ENCODE assay signal across 9 cellular contexts in the genomic region with DNA sequence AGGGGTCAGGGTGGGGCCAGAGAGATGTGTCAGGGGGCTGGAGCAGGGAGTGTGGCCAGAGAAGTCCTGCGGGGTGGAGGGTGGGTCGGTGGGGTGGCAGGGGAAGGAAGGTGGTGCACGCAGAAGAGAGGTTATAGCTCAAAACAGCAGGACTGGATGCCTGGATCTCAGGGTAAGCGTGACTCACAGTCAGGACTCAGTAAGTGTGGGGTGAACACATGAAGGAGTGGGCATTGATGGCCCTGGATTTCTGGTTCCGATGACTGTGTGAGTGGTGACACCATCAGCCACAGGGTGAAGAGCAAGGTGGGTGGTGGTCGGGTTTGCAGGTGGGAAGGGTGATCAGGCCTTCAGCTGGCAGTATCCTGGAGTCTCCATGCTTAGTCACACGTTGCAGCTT. TPM values are rescaled to one million over a fixed set of nuclear protein-coding genes. Genes with fewer than 3 reads are reported as not detected.
DNase-seq lines count a peak whose midpoint lies in the region; ATAC-seq and TF ChIP-seq lines count a peak whose summit lies in the region.
"Not testable (repeated sequence)": the region's sequence is repeated elsewhere in the genome, so short reads cannot be mapped to it uniquely, and the experiment has no call there.
"Had no signal": no experiment of that assay in that cellular context is flagged by ENCODE, and none has a peak within 500 bp of the region (broad histone marks: within the 10 kb centered on the region; RNA-seq: fewer than 3 reads in every experiment).

No MANE protein-coding gene starts in this region.

- peak overlapping the region; percentile 83 for H3K4me2 ChIP-seq in GM23338

- not testable (repeated sequence) for H3K4me1 Mint-ChIP-seq in GM23338; T-helper 17 cell; memory B cell; osteocyte (ENCODE audit: unreplicated experiment)

- TF ChIP-seq POLR2A in vagina (IDR thresholded peaks at IDR 0.05), result not testable (repeated sequence)

- not testable (repeated sequence) for H3K9me2 ChIP-seq in GM23338 (ENCODE audit: insufficient read depth)

- not testable (repeated sequence) for H3F3A ChIP-seq in GM23338 (replicated peaks; ENCODE audit: low read depth)

- H3K36me3 Mint-ChIP-seq in GM23338 (ENCODE audit: low read depth), result peaks cover 28% of the 10 kb centered on the region
- peaks cover 10% of the 10 kb centered on the region for H3K36me3 Mint-ChIP-seq in T-helper 17 cell (ENCODE audit: low read depth)
- not testable (repeated sequence) for H3K36me3 Mint-ChIP-seq in memory B cell; osteocyte (ENCODE audit: unreplicated experiment)

- not testable (repeated sequence) for H3K4me1 ChIP-seq in GM23338 (ENCODE audit: insufficient read depth)
- H3K4me1 ChIP-seq in vagina, result peaks cover 14% of the 10 kb centered on the region

- peaks cover 15% of the 10 kb centered on the region for H3K9me3 Mint-ChIP-seq in GM23338
- not testable (repeated sequence) for H3K9me3 Mint-ChIP-seq in memory B cell; osteocyte (ENCODE audit: unreplicated experiment)

- not testable (repeated sequence) for H3K9me3 ChIP-seq in T-helper 17 cell (ENCODE audit: control insufficient read depth, low read length, poor library complexity, severe bottlenecking); vagina

- ATAC-seq in GM23338; T-helper 17 cell; memory B cell (ENCODE audit: low read depth): not testable (repeated sequence)

- H3K27me3 Mint-ChIP-seq in GM23338 (ENCODE audit: insufficient read depth, low read depth, poor library complexity) (peaks cover 26% of the 10 kb centered on the region), T-helper 17 cell (peaks cover 68% of the 10 kb centered on the region), memory B cell (peaks cover 22% of the 10 kb centered on the region)
- H3K27me3 Mint-ChIP-seq in osteocyte (ENCODE audit: unreplicated experiment), result not testable (repeated sequence)

- H3K27me3 ChIP-seq in GM23338 (ENCODE audit: insufficient read depth), result peaks cover 22% of the 10 kb centered on the region
- H3K27me3 ChIP-seq in vagina, result not testable (repeated sequence)

- H3K4me3 ChIP-seq in GM23338, result peak overlapping the region; percentile 72
- H3K4me3 ChIP-seq in astrocyte of the cerebellum (ENCODE audit: low read depth, low read length), result peak overlapping the region; percentile 37
- peak overlapping the region; percentile 55 for H3K4me3 ChIP-seq in fibroblast of villous mesenchyme (ENCODE audit: low read depth, low read length)
- peak overlapping the region in 5 of 7 experiments; percentile 18 to 43 (median 35) for H3K4me3 ChIP-seq in skin epidermis
- H3K4me3 ChIP-seq in vagina, result peak overlapping the region; percentile 48 to 53

- in situ Hi-C loops in astrocyte of the cerebellum (cut with HindIII; ENCODE audit: low sequenced_read_pairs), result not testable (repeated sequence)

- DNase-seq in GM23338 (ENCODE audit: low spot score); T-helper 17 cell; astrocyte of the cerebellum (ENCODE audit: low read depth); fibroblast of villous mesenchyme (ENCODE audit: low read depth); memory B cell (ENCODE audit: low spot score in 2 of 2): not testable (repeated sequence)
- DNase-seq in osteocyte (ENCODE audit: extremely low spot score, unreplicated experiment) (peak; percentile 71), vagina (ENCODE audit: extremely low spot score in 2 of 2) (peak in 1 of 2 donors; percentile 64)

- H3K27ac ChIP-seq in GM23338 (ENCODE audit: low read depth); vagina: not testable (repeated sequence)
- peak overlapping the region in 3 of 21 experiments; percentile 31 to 61 (median 48) for H3K27ac ChIP-seq in skin epidermis

- intact Hi-C loops in vagina (cut with DNase I), result not testable (repeated sequence)

- not testable (repeated sequence) for TF ChIP-seq CTCF in GM23338 (conservative IDR thresholded peaks at IDR 0.05; ENCODE audit: low read depth in 2 of 2); astrocyte of the cerebellum (IDR thresholded peaks at IDR 0.05; ENCODE audit: low read depth, low read length, missing control alignments); fibroblast of villous mesenchyme (IDR thresholded peaks at IDR 0.05; ENCODE audit: insufficient read depth, low read depth, low read length); osteocyte (IDR thresholded peaks at IDR 0.05); vagina (IDR thresholded peaks at IDR 0.05)

- H3K36me3 ChIP-seq in GM23338 (ENCODE audit: insufficient read depth); vagina: not testable (repeated sequence)

- H3K4me3 Mint-ChIP-seq in GM23338, result peak overlapping the region; percentile 62
- peak overlapping the region; percentile 63 for H3K4me3 Mint-ChIP-seq in T-helper 17 cell
- peak overlapping the region; percentile 37 for H3K4me3 Mint-ChIP-seq in memory B cell
- peak overlapping the region; percentile 72 for H3K4me3 Mint-ChIP-seq in osteocyte (ENCODE audit: unreplicated experiment)

- H3K27ac Mint-ChIP-seq in GM23338; T-helper 17 cell; memory B cell; osteocyte (ENCODE audit: unreplicated experiment): not testable (repeated sequence)

- H2AFZ ChIP-seq in GM23338, result 0 out of 2 replicates have a peak overlapping the region, but pooled peaks have one; percentile 69

- not testable (repeated sequence) for H4K20me1 ChIP-seq in GM23338 (replicated peaks; ENCODE audit: insufficient read depth)

- not testable (repeated sequence) for H3K79me2 ChIP-seq in GM23338 (replicated peaks; ENCODE audit: insufficient read depth)

RNA-seq across cellular contexts. Expression of gene USP6, which starts 6.2 kb away (rescaled TPM):
- 0.94 and 1.1 TPM in 2 replicates for total RNA-seq in GM23338 (2014; rRNA removed; shearing (Covaris generic))
- polyA plus RNA-seq in GM23338 (2016; fragmentation: Nextera tagmentation; extraction: Ambion mirVana), result 1.3 and 1.7 TPM in 2 replicates
- under 1 TPM; 0.05 to 0.13 TPM for total RNA-seq in T-helper 17 cell
- not detected in 2 replicates for total RNA-seq in fibroblast of villous mesenchyme
- 0.13 and 0.16 TPM in 2 replicates for total RNA-seq in osteocyte
- total RNA-seq in vagina, result 0.49 TPM
- total RNA-seq: Right ventricle myocardium superior had no signal

RNA-seq across cellular contexts. Expression of gene ZNF232, which starts 10.4 kb away (rescaled TPM):
- total RNA-seq in GM23338 (2014; rRNA removed; shearing (Covaris generic)), result 24.1 and 24.8 TPM in 2 replicates
- 21.5 and 24.9 TPM in 2 replicates for polyA plus RNA-seq in GM23338 (2016; fragmentation: Nextera tagmentation; extraction: Ambion mirVana)
- total RNA-seq in T-helper 17 cell, result 1 to 10 TPM; 3.4 to 4.1 TPM
- 4.5 and 5.2 TPM in 2 replicates for total RNA-seq in fibroblast of villous mesenchyme
- total RNA-seq in osteocyte, result 7.9 and 8.5 TPM in 2 replicates
- total RNA-seq in vagina, result 4.9 TPM

RNA-seq across cellular contexts. Expression of gene ZFP3, which starts 43.8 kb away (rescaled TPM):
- 0.93 and 1.6 TPM in 2 replicates for total RNA-seq in GM23338 (2014; rRNA removed; shearing (Covaris generic))
- polyA plus RNA-seq in GM23338 (2016; fragmentation: Nextera tagmentation; extraction: Ambion mirVana), result 0.55 and 0.97 TPM in 2 replicates
- total RNA-seq in T-helper 17 cell (1 to 10 TPM; 2.5 to 3.6 TPM), fibroblast of villous mesenchyme (1.6 and 2.2 TPM in 2 replicates), osteocyte (0.78 and 0.86 TPM in 2 replicates), vagina (3.4 TPM)
